Comparison of ENCODE assay signal across 1 cellular context in the genomic region with DNA sequence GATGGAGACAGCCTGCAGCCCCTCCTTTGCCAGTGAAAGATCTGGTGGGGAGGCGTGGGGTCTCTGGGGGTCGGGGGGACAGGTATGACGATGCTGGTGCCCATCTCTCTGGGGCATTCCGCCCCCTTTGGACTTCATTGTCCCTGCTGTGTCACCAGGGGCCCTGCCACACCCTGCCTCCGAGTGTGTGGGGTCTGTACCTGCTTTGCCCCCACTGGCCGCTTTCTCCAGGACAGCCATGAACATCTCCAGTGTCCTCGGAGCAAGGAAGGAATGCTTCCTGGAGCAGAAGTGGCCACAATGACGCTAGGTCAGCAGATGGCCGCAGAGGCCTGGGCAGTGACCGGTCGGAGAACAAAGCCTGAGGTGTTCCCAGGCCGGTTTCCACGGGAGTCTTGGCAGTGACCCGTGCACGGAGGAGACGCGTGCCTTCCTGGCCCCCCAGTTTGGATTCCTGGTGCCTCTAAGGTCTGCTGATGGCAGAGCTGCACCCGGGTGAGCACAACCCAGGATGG.
TF ChIP-seq lines count a peak whose summit lies in the region.

No MANE protein-coding gene starts in this region.

TF ChIP-seq in HepG2, 621 proteins besides CTCF, POLR2A, EP300 and RAD21 (continues in another document):
- TF ChIP-seq, protein P1, sequence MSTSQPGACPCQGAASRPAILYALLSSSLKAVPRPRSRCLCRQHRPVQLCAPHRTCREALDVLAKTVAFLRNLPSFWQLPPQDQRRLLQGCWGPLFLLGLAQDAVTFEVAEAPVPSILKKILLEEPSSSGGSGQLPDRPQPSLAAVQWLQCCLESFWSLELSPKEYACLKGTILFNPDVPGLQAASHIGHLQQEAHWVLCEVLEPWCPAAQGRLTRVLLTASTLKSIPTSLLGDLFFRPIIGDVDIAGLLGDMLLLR (CRISPR knock-in tag; IDR thresholded peaks at IDR 0.05): no peak
- TF ChIP-seq ZNF552 (CRISPR knock-in tag; IDR thresholded peaks at IDR 0.05; ENCODE audit: borderline replicate concordance) (no peak), U2AF2 (IDR thresholded peaks at IDR 0.05; ENCODE audit: low read depth, low read length) (no peak), ZNF33B (CRISPR knock-in tag; IDR thresholded peaks at IDR 0.05) (no peak), ERF (CRISPR knock-in tag; IDR thresholded peaks at IDR 0.05) (no peak), NONO (IDR thresholded peaks at IDR 0.05) (no peak), NONO (CRISPR knock-in tag; conservative IDR thresholded peaks at IDR 0.05) (no peak), CBX5 (CRISPR knock-in tag; IDR thresholded peaks at IDR 0.05; ENCODE audit: borderline replicate concordance) (no peak), ZNF263 (CRISPR knock-in tag; IDR thresholded peaks at IDR 0.05) (0 out of 2 replicates have a peak, but pooled peaks have one; percentile 14), ZFX (CRISPR knock-in tag; IDR thresholded peaks at IDR 0.05; ENCODE audit: low read depth) (no peak), ZSCAN21 (CRISPR knock-in tag; IDR thresholded peaks at IDR 0.05; ENCODE audit: borderline replicate concordance) (peak; percentile 30; the same call in 1 of the 2 replicates), SAP130 (CRISPR knock-in tag; IDR thresholded peaks at IDR 0.05; ENCODE audit: low read depth) (peak; percentile 23; the same call in 1 of the 2 replicates), ZNF317 (CRISPR knock-in tag; IDR thresholded peaks at IDR 0.05) (no peak), YEATS4 (CRISPR knock-in tag; IDR thresholded peaks at IDR 0.05; ENCODE audit: borderline replicate concordance) (peak; percentile 64; the same call in 1 of the 2 replicates), ZNF225 (CRISPR knock-in tag; IDR thresholded peaks at IDR 0.05) (no peak), ZNF687 (CRISPR knock-in tag; IDR thresholded peaks at IDR 0.05) (peak; percentile 28; the same call in 1 of the 2 replicates), SALL1 (CRISPR knock-in tag; IDR thresholded peaks at IDR 0.05) (0 out of 2 replicates have a peak, but pooled peaks have one; percentile 11), ZNF709 (CRISPR knock-in tag; IDR thresholded peaks at IDR 0.05) (no peak), NKX3-1 (CRISPR knock-in tag; IDR thresholded peaks at IDR 0.05) (no peak), MTERF4 (CRISPR knock-in tag; IDR thresholded peaks at IDR 0.05) (no peak), ZNF367 (CRISPR knock-in tag; IDR thresholded peaks at IDR 0.05; ENCODE audit: borderline replicate concordance) (no peak), POGZ (CRISPR knock-in tag; IDR thresholded peaks at IDR 0.05) (no peak), HOXA3 (CRISPR knock-in tag; IDR thresholded peaks at IDR 0.05) (no peak), MTA1 (CRISPR knock-in tag; IDR thresholded peaks at IDR 0.05; ENCODE audit: borderline replicate concordance) (no peak), ZNF816 (CRISPR knock-in tag; IDR thresholded peaks at IDR 0.05; ENCODE audit: borderline replicate concordance) (no peak), JUNB (CRISPR knock-in tag; IDR thresholded peaks at IDR 0.05; ENCODE audit: borderline replicate concordance) (no peak), XRCC5 (optimal IDR thresholded peaks at IDR 0.05; ENCODE audit: low read length) (no peak), FOXK2 (IDR thresholded peaks at IDR 0.05) (no peak)
- TF ChIP-seq, protein P2, sequence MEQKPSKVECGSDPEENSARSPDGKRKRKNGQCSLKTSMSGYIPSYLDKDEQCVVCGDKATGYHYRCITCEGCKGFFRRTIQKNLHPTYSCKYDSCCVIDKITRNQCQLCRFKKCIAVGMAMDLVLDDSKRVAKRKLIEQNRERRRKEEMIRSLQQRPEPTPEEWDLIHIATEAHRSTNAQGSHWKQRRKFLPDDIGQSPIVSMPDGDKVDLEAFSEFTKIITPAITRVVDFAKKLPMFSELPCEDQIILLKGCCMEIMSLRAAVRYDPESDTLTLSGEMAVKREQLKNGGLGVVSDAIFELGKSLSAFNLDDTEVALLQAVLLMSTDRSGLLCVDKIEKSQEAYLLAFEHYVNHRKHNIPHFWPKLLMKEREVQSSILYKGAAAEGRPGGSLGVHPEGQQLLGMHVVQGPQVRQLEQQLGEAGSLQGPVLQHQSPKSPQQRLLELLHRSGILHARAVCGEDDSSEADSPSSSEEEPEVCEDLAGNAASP (CRISPR knock-in tag; IDR thresholded peaks at IDR 0.05; ENCODE audit: borderline replicate concordance): no peak
- TF ChIP-seq, protein P3, sequence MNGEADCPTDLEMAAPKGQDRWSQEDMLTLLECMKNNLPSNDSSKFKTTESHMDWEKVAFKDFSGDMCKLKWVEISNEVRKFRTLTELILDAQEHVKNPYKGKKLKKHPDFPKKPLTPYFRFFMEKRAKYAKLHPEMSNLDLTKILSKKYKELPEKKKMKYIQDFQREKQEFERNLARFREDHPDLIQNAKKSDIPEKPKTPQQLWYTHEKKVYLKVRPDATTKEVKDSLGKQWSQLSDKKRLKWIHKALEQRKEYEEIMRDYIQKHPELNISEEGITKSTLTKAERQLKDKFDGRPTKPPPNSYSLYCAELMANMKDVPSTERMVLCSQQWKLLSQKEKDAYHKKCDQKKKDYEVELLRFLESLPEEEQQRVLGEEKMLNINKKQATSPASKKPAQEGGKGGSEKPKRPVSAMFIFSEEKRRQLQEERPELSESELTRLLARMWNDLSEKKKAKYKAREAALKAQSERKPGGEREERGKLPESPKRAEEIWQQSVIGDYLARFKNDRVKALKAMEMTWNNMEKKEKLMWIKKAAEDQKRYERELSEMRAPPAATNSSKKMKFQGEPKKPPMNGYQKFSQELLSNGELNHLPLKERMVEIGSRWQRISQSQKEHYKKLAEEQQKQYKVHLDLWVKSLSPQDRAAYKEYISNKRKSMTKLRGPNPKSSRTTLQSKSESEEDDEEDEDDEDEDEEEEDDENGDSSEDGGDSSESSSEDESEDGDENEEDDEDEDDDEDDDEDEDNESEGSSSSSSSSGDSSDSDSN (CRISPR knock-in tag; IDR thresholded peaks at IDR 0.05): peak; percentile 14; the same call in 1 of the 2 replicates
- TF ChIP-seq, protein P4, sequence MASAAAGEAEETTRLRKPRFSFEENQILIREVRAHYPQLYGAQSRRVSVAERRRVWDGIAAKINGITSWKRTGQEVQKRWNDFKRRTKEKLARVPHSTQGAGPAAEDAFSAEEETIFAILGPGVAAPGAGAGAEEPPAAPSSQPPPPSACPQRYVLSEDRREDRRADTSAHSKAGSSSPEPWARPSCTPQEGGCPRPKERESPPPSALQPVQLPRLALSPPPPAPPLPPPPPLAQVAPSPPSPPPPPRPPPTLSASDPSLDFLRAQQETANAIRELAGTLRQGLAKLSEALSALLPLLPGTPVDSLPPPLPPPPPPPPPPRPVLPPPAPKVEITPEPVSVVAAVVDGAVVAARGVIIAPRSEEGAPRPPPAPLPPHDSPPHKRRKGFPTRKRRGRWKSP (CRISPR knock-in tag; IDR thresholded peaks at IDR 0.05): no peak
- TF ChIP-seq, protein P5, sequence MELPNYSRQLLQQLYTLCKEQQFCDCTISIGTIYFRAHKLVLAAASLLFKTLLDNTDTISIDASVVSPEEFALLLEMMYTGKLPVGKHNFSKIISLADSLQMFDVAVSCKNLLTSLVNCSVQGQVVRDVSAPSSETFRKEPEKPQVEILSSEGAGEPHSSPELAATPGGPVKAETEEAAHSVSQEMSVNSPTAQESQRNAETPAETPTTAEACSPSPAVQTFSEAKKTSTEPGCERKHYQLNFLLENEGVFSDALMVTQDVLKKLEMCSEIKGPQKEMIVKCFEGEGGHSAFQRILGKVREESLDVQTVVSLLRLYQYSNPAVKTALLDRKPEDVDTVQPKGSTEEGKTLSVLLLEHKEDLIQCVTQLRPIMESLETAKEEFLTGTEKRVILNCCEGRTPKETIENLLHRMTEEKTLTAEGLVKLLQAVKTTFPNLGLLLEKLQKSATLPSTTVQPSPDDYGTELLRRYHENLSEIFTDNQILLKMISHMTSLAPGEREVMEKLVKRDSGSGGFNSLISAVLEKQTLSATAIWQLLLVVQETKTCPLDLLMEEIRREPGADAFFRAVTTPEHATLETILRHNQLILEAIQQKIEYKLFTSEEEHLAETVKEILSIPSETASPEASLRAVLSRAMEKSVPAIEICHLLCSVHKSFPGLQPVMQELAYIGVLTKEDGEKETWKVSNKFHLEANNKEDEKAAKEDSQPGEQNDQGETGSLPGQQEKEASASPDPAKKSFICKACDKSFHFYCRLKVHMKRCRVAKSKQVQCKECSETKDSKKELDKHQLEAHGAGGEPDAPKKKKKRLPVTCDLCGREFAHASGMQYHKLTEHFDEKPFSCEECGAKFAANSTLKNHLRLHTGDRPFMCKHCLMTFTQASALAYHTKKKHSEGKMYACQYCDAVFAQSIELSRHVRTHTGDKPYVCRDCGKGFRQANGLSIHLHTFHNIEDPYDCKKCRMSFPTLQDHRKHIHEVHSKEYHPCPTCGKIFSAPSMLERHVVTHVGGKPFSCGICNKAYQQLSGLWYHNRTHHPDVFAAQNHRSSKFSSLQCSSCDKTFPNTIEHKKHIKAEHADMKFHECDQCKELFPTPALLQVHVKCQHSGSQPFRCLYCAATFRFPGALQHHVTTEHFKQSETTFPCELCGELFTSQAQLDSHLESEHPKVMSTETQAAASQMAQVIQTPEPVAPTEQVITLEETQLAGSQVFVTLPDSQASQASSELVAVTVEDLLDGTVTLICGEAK (IDR thresholded peaks at IDR 0.05): no peak
- TF ChIP-seq, protein P5 (CRISPR knock-in tag; IDR thresholded peaks at IDR 0.05): no peak
- TF ChIP-seq, protein P6, sequence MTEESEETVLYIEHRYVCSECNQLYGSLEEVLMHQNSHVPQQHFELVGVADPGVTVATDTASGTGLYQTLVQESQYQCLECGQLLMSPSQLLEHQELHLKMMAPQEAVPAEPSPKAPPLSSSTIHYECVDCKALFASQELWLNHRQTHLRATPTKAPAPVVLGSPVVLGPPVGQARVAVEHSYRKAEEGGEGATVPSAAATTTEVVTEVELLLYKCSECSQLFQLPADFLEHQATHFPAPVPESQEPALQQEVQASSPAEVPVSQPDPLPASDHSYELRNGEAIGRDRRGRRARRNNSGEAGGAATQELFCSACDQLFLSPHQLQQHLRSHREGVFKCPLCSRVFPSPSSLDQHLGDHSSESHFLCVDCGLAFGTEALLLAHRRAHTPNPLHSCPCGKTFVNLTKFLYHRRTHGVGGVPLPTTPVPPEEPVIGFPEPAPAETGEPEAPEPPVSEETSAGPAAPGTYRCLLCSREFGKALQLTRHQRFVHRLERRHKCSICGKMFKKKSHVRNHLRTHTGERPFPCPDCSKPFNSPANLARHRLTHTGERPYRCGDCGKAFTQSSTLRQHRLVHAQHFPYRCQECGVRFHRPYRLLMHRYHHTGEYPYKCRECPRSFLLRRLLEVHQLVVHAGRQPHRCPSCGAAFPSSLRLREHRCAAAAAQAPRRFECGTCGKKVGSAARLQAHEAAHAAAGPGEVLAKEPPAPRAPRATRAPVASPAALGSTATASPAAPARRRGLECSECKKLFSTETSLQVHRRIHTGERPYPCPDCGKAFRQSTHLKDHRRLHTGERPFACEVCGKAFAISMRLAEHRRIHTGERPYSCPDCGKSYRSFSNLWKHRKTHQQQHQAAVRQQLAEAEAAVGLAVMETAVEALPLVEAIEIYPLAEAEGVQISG (CRISPR knock-in tag; IDR thresholded peaks at IDR 0.05): 0 out of 2 replicates have a peak, but pooled peaks have one; percentile 13
